22 cellular contexts compared by ENCODE assay signal in the genomic region with DNA sequence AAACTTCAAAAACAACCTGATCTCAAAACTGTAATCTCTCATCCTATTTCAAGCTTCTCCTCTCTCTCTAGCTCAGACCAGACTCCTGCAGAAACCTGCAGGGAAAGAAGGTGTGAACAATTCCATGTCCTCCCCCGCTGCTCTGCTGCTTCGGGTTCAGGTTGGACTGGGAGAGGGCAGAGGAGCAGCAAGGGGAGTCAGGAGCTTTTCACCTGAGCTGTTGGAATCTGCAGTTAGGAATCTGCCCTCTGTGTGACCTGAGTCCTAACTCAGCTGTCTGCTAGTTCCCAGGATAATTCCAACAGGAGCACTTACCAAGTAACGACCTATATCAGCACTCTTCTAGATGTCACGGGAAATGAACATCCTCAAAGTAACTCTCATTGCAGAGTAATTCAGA.
"Had no signal": no experiment of that assay in that cellular context is flagged by ENCODE, and none has a peak within 500 bp of the region (broad histone marks: within the 10 kb centered on the region; RNA-seq: fewer than 3 reads in every experiment).

No MANE protein-coding gene starts in this region.

- H3K9me3 Mint-ChIP-seq: activated CD8-positive, alpha-beta T cell treated with anti-CD3 and anti-CD28 coated beads for 36 hours; activated naive CD4-positive, alpha-beta T cell treated with anti-CD3 and anti-CD28 coated beads, Interleukin-2, amount 50 U/mL, for 24 hours; activated T-cell treated with anti-CD3 and anti-CD28 coated beads, Interleukin-2, amount 50 U/mL, for 24 hours; activated T-helper 1 cell treated with anti-CD3 and anti-CD28 coated beads, Interleukin-12 subunit alpha, Interleukin-12 subunit beta, Interleukin-2, Interleukin-4 antibody, amounts not matched to agents 30 ng/mL and 10 ng/mL and 1 ng/mL, durations not matched to agents 14 hours and 24 hours and 36 hours; T-cell had no signal

- H3K27ac Mint-ChIP-seq: activated CD8-positive, alpha-beta T cell treated with anti-CD3 and anti-CD28 coated beads for 36 hours; activated naive CD4-positive, alpha-beta T cell treated with anti-CD3 and anti-CD28 coated beads, Interleukin-2, amount 50 U/mL, for 24 hours; activated T-cell treated with anti-CD3 and anti-CD28 coated beads, Interleukin-2, amount 50 U/mL, for 24 hours; activated T-helper 1 cell treated with anti-CD3 and anti-CD28 coated beads, Interleukin-12 subunit alpha, Interleukin-12 subunit beta, Interleukin-2, Interleukin-4 antibody, amounts not matched to agents 30 ng/mL and 10 ng/mL and 1 ng/mL, durations not matched to agents 14 hours and 24 hours and 36 hours; T-cell had no signal

- H3K36me3 ChIP-seq: breast epithelium had no signal

- H3K27me3 ChIP-seq: breast epithelium had no signal

- H3K4me3 Mint-ChIP-seq: activated CD8-positive, alpha-beta T cell treated with anti-CD3 and anti-CD28 coated beads for 36 hours; activated naive CD4-positive, alpha-beta T cell treated with anti-CD3 and anti-CD28 coated beads, Interleukin-2, amount 50 U/mL, for 24 hours; activated T-cell treated with anti-CD3 and anti-CD28 coated beads, Interleukin-2, amount 50 U/mL, for 24 hours; activated T-helper 1 cell treated with anti-CD3 and anti-CD28 coated beads, Interleukin-12 subunit alpha, Interleukin-12 subunit beta, Interleukin-2, Interleukin-4 antibody, amounts not matched to agents 30 ng/mL and 10 ng/mL and 1 ng/mL, durations not matched to agents 14 hours and 24 hours and 36 hours; T-cell had no signal

- DNase-seq: activated CD4-positive, alpha-beta T cell treated with anti-CD3 and anti-CD28 coated beads for 4 hours; activated CD8-positive, alpha-beta T cell treated with anti-CD3 and anti-CD28 coated beads for 36 hours; activated effector memory CD4-positive, alpha-beta T cell treated with Interleukin-2 at 50 U/mL for 16 hours; activated naive CD4-positive, alpha-beta T cell; activated T-cell treated with anti-CD3 and anti-CD28 coated beads, Interleukin-2, amount 50 U/mL, for 24 hours; aorta; caudate nucleus; Kasumi-1; NCI-H1105 treated with DMSO at 0.1 percent for 48 hours; NCI-H1436 treated with DMSO at 0.1 percent for 48 hours; NCI-H187; NCI-H2081 treated with DMSO at 0.1 percent for 48 hours; NCI-H345; NCI-H510A; NCI-H526 treated with DMSO at 0.1 percent for 48 hours; NCI-H82; SIG-M5; T-cell had no signal

- H3K4me1 Mint-ChIP-seq: activated naive CD4-positive, alpha-beta T cell treated with anti-CD3 and anti-CD28 coated beads, Interleukin-2, amount 50 U/mL, for 24 hours; T-cell had no signal

- H3K27me3 Mint-ChIP-seq: activated CD8-positive, alpha-beta T cell treated with anti-CD3 and anti-CD28 coated beads for 36 hours; activated naive CD4-positive, alpha-beta T cell treated with anti-CD3 and anti-CD28 coated beads, Interleukin-2, amount 50 U/mL, for 24 hours had no signal

- H3K9me3 ChIP-seq: breast epithelium had no signal

- H3K36me3 Mint-ChIP-seq: activated naive CD4-positive, alpha-beta T cell treated with anti-CD3 and anti-CD28 coated beads, Interleukin-2, amount 50 U/mL, for 24 hours; T-cell had no signal

- H3K4me1 ChIP-seq: breast epithelium had no signal

- H3K4me3 ChIP-seq: breast epithelium had no signal

- H3K27ac ChIP-seq: breast epithelium, VCaP had no signal

- ATAC-seq: activated CD8-positive, alpha-beta T cell treated with anti-CD3 and anti-CD28 coated beads for 36 hours; T-cell had no signal
